1 cellular context compared by ENCODE assay signal in the genomic region with DNA sequence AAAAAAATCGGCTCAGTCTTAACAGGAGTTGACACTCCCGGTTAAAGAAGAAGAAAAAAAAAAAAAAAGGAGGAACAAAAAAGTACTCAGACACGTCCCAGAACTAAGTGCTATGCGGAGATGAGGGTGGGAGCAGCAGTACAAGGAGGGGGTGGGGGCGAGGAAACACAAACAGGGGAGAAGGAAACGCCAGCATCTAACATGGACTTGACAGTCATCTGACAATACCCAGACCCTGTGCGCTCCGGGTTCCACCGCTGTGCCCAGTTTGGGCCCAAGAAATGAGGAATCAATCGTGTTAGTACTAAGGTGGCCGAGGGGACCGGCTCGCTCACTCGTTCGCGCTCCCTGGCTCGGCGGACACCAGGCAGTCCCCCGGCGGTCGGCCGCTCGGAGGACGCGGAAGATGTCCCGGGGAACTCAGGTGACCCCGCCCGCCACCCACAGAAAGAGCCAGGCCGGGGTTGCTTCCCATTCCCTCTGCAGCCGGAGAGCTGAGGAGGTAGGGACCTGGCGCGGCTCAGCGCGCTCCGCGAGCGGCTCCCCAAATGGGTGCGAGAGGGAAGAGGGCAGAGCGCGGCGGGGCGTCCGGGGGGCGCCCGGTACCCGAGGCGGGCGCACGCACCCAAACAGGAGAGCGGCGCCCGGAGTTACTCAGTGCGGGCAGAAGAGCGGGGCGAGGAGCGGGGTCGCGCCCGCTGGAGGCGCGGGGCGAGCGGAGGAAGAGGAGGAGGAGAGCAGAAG.
TF ChIP-seq lines count a peak whose summit lies in the region.

No MANE protein-coding gene starts in this region.

TF ChIP-seq in HepG2, 621 proteins besides CTCF, POLR2A, EP300 and RAD21 (continued from another document):
- TF ChIP-seq, protein P1, sequence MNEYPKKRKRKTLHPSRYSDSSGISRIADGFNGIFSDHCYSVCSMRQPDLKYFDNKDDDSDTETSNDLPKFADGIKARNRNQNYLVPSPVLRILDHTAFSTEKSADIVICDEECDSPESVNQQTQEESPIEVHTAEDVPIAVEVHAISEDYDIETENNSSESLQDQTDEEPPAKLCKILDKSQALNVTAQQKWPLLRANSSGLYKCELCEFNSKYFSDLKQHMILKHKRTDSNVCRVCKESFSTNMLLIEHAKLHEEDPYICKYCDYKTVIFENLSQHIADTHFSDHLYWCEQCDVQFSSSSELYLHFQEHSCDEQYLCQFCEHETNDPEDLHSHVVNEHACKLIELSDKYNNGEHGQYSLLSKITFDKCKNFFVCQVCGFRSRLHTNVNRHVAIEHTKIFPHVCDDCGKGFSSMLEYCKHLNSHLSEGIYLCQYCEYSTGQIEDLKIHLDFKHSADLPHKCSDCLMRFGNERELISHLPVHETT (CRISPR knock-in tag; conservative IDR thresholded peaks at IDR 0.05), result no peak
- TF ChIP-seq U2AF2 (IDR thresholded peaks at IDR 0.05; ENCODE audit: low read depth, low read length), result no peak
